In the genomic region with DNA sequence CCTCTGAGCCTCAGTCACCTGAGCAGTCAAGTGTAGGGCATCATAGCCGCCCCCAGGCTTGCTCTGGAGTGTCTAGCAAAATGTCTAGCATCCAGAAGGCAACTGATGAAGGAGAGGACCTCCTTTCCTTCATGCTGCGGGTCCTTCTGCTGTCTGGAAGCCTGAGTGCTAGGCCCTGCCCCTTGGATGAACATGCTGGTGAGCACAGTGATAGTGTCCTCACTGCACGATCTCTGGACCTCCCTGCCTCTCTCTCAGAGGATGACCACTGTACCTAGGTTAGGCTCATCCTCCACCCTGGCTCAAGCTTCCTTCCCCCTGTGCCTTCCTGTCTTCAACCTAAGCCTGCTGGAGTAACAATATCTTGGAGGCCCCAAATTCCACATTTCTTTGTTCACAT, we compare ENCODE assay signal across 10 cellular contexts.
DNase-seq lines count a peak whose midpoint lies in the region; ATAC-seq and TF ChIP-seq lines count a peak whose summit lies in the region.
"Had no signal": no experiment of that assay in that cellular context is flagged by ENCODE, and none has a peak within 500 bp of the region (broad histone marks: within the 10 kb centered on the region; RNA-seq: fewer than 3 reads in every experiment).

No MANE protein-coding gene starts in this region.

- H3K9me3 ChIP-seq in body of pancreas (no peaks in the 10 kb centered on the region), vagina (no peaks in the 10 kb centered on the region)

- peak overlapping the region; percentile 87 to 94 for H3K27ac Mint-ChIP-seq in natural killer cell

- H3K27me3 ChIP-seq in body of pancreas: no peaks in the 10 kb centered on the region
- H3K27me3 ChIP-seq in vagina: no peaks in the 10 kb centered on the region
- H3K27me3 ChIP-seq: dorsolateral prefrontal cortex had no signal

- 76 to 92% methylated on average over 2 to 3 of the region's 3 CpGs for WGBS in body of pancreas, 2 donors

- no peak overlapping the region for H3K4me3 Mint-ChIP-seq in natural killer cell

- TF ChIP-seq CTCF in body of pancreas (IDR thresholded peaks at IDR 0.05) (no peak), natural killer cell (IDR thresholded peaks at IDR 0.05) (no peak), vagina (IDR thresholded peaks at IDR 0.05) (no peak)

- intact Hi-C loops in left ventricle myocardium superior (cut with micrococcal nuclease) (no loop called here), Right ventricle myocardium inferior (cut with DNase I) (no loop called here), body of pancreas (cut with DNase I) (no loop called here), natural killer cell (cut with micrococcal nuclease) (no loop called here), vagina (cut with DNase I) (no loop called here)

- ATAC-seq in left ventricle myocardium superior (peak; percentile 23), Right ventricle myocardium inferior (no peak), body of pancreas (no peak), natural killer cell (no peak), GM19467 (IDR thresholded peaks at IDR 0.05; ENCODE audit: unreplicated experiment) (no peak)

- H3K27me3 Mint-ChIP-seq in natural killer cell (ENCODE audit: low read depth in 2 of 2): peaks cover 2% of the 10 kb centered on the region in 2 donors

- H3K36me3 Mint-ChIP-seq in natural killer cell: no peaks in the 10 kb centered on the region

- no peaks in the 10 kb centered on the region for H3K9me3 Mint-ChIP-seq in natural killer cell

- H3K4me1 Mint-ChIP-seq in natural killer cell: peaks cover 14% of the 10 kb centered on the region in 2 donors

- H3K36me3 ChIP-seq in body of pancreas (replicated peaks in 1 of 2; ENCODE audit: insufficient read depth in 1 of 2, low read depth in 2 of 2): no peaks in the 10 kb centered on the region
- no peaks in the 10 kb centered on the region for H3K36me3 ChIP-seq in vagina

- H3K4me1 ChIP-seq in body of pancreas (peaks cover 54% of the 10 kb centered on the region), vagina (peaks cover 16% of the 10 kb centered on the region)

- H3K27ac ChIP-seq in body of pancreas (peak overlapping the region in 3 of 4 donors; percentile 12 to 58 (median 24)), vagina (peak overlapping the region; percentile 81)
- H3K27ac ChIP-seq: dorsolateral prefrontal cortex had no signal

- H3K4me3 ChIP-seq in body of pancreas (no peak overlapping the region), vagina (no peak overlapping the region)

- DNase-seq in left ventricle myocardium superior (no peak), Right ventricle myocardium inferior (ENCODE audit: missing footprints) (no peak), body of pancreas (no peak), natural killer cell (no peak), vagina (ENCODE audit: extremely low spot score in 2 of 2) (no peak), AG08396 (ENCODE audit: low spot score) (no peak)
- DNase-seq in effector CD4-positive, alpha-beta T cell: no peak
- DNase-seq: amniotic stem cell, dorsolateral prefrontal cortex had no signal

- TF ChIP-seq POLR2A in body of pancreas (IDR thresholded peaks at IDR 0.05) (no peak), vagina (IDR thresholded peaks at IDR 0.05) (no peak)
